In the genomic region with DNA sequence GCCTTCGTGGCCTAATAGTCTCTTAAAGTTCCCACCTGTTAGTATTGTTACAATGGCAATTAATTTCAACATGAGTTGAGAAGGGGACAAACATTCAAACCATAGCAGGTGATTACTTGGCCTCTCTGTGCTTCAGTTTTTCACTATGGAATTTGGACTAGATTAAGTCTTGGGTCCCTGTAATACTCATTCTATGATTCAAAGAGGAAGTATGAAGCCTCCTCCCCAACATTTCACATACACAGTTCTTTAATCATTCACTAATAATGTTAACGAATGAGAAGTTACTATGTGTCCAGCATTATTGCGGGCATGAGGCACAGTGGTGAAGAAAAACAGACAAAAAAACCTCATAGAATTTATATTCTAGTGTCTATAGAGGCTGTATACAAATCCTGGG, we compare ENCODE assay signal across 26 cellular contexts.
"Had no signal": no experiment of that assay in that cellular context is flagged by ENCODE, and none has a peak within 500 bp of the region (broad histone marks: within the 10 kb centered on the region; RNA-seq: fewer than 3 reads in every experiment).

No MANE protein-coding gene starts in this region.

- H3K27ac Mint-ChIP-seq: activated B cell treated with CpG ODN at 0.5 μM for 24 hours; activated naive CD8-positive, alpha-beta T cell; natural killer cell; neural progenitor cell; T-helper 2 cell treated with Interferon-gamma antibody and Interleukin-4, amounts not matched to agents 5 μg/mL and 100 μg/mL, for 36 hours had no signal

- H2AFZ ChIP-seq: neural progenitor cell, parathyroid adenoma had no signal

- H3K27me3 Mint-ChIP-seq: activated naive CD8-positive, alpha-beta T cell had no signal

- H3K79me2 ChIP-seq: parathyroid adenoma had no signal

- H3K36me3 Mint-ChIP-seq: natural killer cell, neural progenitor cell had no signal

- H3K36me3 ChIP-seq: neural progenitor cell, spleen, suprapubic skin, tibial artery had no signal

- H3K9me3 ChIP-seq: body of pancreas, psoas muscle, suprapubic skin, tibial artery had no signal

- H3K4me1 ChIP-seq: body of pancreas, neural progenitor cell, parathyroid adenoma, spleen, suprapubic skin, tibial artery had no signal

- H3K27me3 ChIP-seq: body of pancreas, neural progenitor cell, spleen, suprapubic skin, tibial artery had no signal

- H3K4me3 ChIP-seq: body of pancreas, neural progenitor cell, psoas muscle, spleen, suprapubic skin, tibial artery had no signal

- DNase-seq: activated B cell treated with CpG ODN at 0.5 μM for 24 hours; activated CD8-positive, alpha-beta memory T cell treated with anti-CD3 and anti-CD28 coated beads for 24 hours; activated effector memory CD4-positive, alpha-beta T cell treated with Interleukin-2 at 50 U/mL for 16 hours; activated naive CD4-positive, alpha-beta T cell treated with Interleukin-2 at 50 U/mL for 16 hours; aorta; body of pancreas; dermis blood vessel endothelial cell; effector CD4-positive, alpha-beta T cell; glutamatergic neuron; left colon; mammary epithelial cell; midbrain; natural killer cell; occipital lobe; psoas muscle; right cardiac atrium; spleen; stimulated activated naive CD4-positive, alpha-beta T cell; T-helper 1 cell; tibial artery had no signal

- H3K9ac ChIP-seq: neural progenitor cell, parathyroid adenoma had no signal

- H3K4me2 ChIP-seq: neural progenitor cell had no signal

- H3K4me3 Mint-ChIP-seq: activated B cell treated with CpG ODN at 0.5 μM for 24 hours; activated naive CD8-positive, alpha-beta T cell; natural killer cell; neural progenitor cell; T-helper 2 cell treated with Interferon-gamma antibody and Interleukin-4, amounts not matched to agents 5 μg/mL and 100 μg/mL, for 36 hours had no signal

- H3K27ac ChIP-seq: body of pancreas, epithelial cell of prostate, neural progenitor cell, parathyroid adenoma, psoas muscle, spleen, suprapubic skin, tibial artery had no signal

- ATAC-seq: body of pancreas, left colon, natural killer cell, psoas muscle, right cardiac atrium had no signal

- H3K4me1 Mint-ChIP-seq: activated B cell treated with CpG ODN at 0.5 μM for 24 hours, natural killer cell, neural progenitor cell had no signal

- H3K9me3 Mint-ChIP-seq: natural killer cell; T-helper 2 cell treated with Interferon-gamma antibody and Interleukin-4, amounts not matched to agents 5 μg/mL and 100 μg/mL, for 36 hours had no signal
